Comparison of ENCODE assay signal across 1 cellular context in the genomic region with DNA sequence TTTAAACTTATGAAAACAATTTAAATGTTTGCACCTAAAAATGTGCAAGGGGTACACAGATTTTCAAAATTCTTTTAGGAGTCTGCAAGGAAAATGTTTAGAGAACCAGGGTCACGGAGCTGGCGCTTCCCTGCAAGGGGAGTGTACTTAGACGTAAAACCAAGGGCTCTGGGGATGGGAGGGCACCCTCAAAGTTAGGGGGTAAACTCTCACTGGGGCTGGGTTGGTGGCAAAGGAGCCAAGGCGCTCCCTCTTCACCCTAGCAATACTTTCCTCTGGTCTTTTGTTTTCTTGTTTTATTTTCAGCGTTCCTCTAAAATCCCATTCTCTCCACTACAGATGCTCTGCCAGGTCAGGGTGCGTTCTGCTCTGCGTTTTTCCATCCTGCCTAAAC.
TF ChIP-seq lines count a peak whose summit lies in the region.

No MANE protein-coding gene starts in this region.

TF ChIP-seq in GM23338, 12 proteins besides CTCF, POLR2A, EP300 and RAD21 (continued from another document):
- TF ChIP-seq, protein P1, sequence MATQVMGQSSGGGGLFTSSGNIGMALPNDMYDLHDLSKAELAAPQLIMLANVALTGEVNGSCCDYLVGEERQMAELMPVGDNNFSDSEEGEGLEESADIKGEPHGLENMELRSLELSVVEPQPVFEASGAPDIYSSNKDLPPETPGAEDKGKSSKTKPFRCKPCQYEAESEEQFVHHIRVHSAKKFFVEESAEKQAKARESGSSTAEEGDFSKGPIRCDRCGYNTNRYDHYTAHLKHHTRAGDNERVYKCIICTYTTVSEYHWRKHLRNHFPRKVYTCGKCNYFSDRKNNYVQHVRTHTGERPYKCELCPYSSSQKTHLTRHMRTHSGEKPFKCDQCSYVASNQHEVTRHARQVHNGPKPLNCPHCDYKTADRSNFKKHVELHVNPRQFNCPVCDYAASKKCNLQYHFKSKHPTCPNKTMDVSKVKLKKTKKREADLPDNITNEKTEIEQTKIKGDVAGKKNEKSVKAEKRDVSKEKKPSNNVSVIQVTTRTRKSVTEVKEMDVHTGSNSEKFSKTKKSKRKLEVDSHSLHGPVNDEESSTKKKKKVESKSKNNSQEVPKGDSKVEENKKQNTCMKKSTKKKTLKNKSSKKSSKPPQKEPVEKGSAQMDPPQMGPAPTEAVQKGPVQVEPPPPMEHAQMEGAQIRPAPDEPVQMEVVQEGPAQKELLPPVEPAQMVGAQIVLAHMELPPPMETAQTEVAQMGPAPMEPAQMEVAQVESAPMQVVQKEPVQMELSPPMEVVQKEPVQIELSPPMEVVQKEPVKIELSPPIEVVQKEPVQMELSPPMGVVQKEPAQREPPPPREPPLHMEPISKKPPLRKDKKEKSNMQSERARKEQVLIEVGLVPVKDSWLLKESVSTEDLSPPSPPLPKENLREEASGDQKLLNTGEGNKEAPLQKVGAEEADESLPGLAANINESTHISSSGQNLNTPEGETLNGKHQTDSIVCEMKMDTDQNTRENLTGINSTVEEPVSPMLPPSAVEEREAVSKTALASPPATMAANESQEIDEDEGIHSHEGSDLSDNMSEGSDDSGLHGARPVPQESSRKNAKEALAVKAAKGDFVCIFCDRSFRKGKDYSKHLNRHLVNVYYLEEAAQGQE (IDR thresholded peaks at IDR 0.05; ENCODE audit: unreplicated experiment): no peak
- TF ChIP-seq, protein P2, sequence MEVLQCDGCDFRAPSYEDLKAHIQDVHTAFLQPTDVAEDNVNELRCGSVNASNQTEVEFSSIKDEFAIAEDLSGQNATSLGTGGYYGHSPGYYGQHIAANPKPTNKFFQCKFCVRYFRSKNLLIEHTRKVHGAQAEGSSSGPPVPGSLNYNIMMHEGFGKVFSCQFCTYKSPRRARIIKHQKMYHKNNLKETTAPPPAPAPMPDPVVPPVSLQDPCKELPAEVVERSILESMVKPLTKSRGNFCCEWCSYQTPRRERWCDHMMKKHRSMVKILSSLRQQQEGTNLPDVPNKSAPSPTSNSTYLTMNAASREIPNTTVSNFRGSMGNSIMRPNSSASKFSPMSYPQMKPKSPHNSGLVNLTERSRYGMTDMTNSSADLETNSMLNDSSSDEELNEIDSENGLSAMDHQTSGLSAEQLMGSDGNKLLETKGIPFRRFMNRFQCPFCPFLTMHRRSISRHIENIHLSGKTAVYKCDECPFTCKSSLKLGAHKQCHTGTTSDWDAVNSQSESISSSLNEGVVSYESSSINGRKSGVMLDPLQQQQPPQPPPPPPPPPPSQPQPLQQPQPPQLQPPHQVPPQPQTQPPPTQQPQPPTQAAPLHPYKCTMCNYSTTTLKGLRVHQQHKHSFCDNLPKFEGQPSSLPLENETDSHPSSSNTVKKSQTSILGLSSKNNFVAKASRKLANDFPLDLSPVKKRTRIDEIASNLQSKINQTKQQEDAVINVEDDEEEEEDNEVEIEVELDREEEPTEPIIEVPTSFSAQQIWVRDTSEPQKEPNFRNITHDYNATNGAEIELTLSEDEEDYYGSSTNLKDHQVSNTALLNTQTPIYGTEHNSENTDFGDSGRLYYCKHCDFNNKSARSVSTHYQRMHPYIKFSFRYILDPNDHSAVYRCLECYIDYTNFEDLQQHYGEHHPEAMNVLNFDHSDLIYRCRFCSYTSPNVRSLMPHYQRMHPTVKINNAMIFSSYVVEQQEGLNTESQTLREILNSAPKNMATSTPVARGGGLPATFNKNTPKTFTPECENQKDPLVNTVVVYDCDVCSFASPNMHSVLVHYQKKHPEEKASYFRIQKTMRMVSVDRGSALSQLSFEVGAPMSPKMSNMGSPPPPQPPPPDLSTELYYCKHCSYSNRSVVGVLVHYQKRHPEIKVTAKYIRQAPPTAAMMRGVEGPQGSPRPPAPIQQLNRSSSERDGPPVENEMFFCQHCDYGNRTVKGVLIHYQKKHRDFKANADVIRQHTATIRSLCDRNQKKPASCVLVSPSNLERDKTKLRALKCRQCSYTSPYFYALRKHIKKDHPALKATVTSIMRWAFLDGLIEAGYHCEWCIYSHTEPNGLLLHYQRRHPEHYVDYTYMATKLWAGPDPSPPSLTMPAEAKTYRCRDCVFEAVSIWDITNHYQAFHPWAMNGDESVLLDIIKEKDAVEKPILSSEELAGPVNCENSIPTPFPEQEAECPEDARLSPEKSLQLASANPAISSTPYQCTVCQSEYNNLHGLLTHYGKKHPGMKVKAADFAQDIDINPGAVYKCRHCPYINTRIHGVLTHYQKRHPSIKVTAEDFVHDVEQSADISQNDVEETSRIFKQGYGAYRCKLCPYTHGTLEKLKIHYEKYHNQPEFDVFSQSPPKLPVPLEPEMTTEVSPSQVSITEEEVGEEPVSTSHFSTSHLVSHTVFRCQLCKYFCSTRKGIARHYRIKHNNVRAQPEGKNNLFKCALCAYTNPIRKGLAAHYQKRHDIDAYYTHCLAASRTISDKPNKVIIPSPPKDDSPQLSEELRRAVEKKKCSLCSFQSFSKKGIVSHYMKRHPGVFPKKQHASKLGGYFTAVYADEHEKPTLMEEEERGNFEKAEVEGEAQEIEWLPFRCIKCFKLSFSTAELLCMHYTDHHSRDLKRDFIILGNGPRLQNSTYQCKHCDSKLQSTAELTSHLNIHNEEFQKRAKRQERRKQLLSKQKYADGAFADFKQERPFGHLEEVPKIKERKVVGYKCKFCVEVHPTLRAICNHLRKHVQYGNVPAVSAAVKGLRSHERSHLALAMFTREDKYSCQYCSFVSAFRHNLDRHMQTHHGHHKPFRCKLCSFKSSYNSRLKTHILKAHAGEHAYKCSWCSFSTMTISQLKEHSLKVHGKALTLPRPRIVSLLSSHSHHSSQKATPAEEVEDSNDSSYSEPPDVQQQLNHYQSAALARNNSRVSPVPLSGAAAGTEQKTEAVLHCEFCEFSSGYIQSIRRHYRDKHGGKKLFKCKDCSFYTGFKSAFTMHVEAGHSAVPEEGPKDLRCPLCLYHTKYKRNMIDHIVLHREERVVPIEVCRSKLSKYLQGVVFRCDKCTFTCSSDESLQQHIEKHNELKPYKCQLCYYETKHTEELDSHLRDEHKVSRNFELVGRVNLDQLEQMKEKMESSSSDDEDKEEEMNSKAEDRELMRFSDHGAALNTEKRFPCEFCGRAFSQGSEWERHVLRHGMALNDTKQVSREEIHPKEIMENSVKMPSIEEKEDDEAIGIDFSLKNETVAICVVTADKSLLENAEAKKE (CRISPR knock-in tag; IDR thresholded peaks at IDR 0.05): no peak
- TF ChIP-seq POLR2AphosphoS5 (IDR thresholded peaks at IDR 0.05; ENCODE audit: low read depth): no peak
- no peak for TF ChIP-seq EZH2phosphoT487 (IDR thresholded peaks at IDR 0.05; ENCODE audit: unreplicated experiment)
- TF ChIP-seq ZNF331 (CRISPR knock-in tag; IDR thresholded peaks at IDR 0.05; ENCODE audit: low read depth): no peak
